ENCODE assay signal across 22 cellular contexts in genomic region chr9:8871396-8871795, GRCh38.
DNase-seq lines count a peak whose midpoint lies in the region; ATAC-seq and TF ChIP-seq lines count a peak whose summit lies in the region.
"Had no signal": no experiment of that assay in that cellular context is flagged by ENCODE, and none has a peak within 500 bp of the region (broad histone marks: within the 10 kb centered on the region; RNA-seq: fewer than 3 reads in every experiment).

No MANE protein-coding gene starts in this region.

- H4K20me1 ChIP-seq in H9 (ENCODE audit: control insufficient read depth, insufficient read depth, insufficient read length) = no peaks in the 10 kb centered on the region
- H4K20me1 ChIP-seq: BLaER1 treated with 17β-estradiol and CSF1 and Interleukin-3, amounts not matched to agents 10 nM and 100 nM had no signal

- H3K36me3 ChIP-seq in right atrium auricular region = no peaks in the 10 kb centered on the region
- H3K36me3 ChIP-seq in right lobe of liver = no peaks in the 10 kb centered on the region
- H3K36me3 ChIP-seq: BLaER1 treated with 17β-estradiol and CSF1 and Interleukin-3, amounts not matched to agents 10 nM and 100 nM had no signal

- no peak overlapping the region for H2AK5ac ChIP-seq in H9 (ENCODE audit: insufficient read length, low read length)

- TF ChIP-seq CTCF in right atrium auricular region (IDR thresholded peaks at IDR 0.05) (no peak), right lobe of liver (IDR thresholded peaks at IDR 0.05) (no peak), H9 (conservative IDR thresholded peaks at IDR 0.05) (no peak)

- H3K23me2 ChIP-seq in H9 (ENCODE audit: insufficient read length, low read depth, low read length, poor library complexity, severe bottlenecking) = no peaks in the 10 kb centered on the region

- no peaks in the 10 kb centered on the region; a peak in 1 of 5 replicates for H3K9me3 Mint-ChIP-seq in H9
- H3K9me3 Mint-ChIP-seq: CD8-positive, alpha-beta T cell had no signal

- H3K27me3 ChIP-seq in right atrium auricular region = no peaks in the 10 kb centered on the region
- H3K27me3 ChIP-seq in right lobe of liver = no peaks in the 10 kb centered on the region
- no peaks in the 10 kb centered on the region for H3K27me3 ChIP-seq in H9 (ENCODE audit: insufficient read depth, low read length)
- H3K27me3 ChIP-seq: BLaER1 treated with 17β-estradiol and CSF1 and Interleukin-3, amounts not matched to agents 10 nM and 100 nM had no signal

- no peak overlapping the region for H3K56ac ChIP-seq in H9 (ENCODE audit: insufficient read length, low read depth, low read length)

- H2AFZ ChIP-seq in H9 (ENCODE audit: low read length) = no peak overlapping the region

- no peak overlapping the region for H3K23ac ChIP-seq in H9 (ENCODE audit: insufficient read length, low read depth, low read length)

- H3K14ac ChIP-seq in H9 (ENCODE audit: insufficient read depth, low read length) = no peak overlapping the region

- H3K9me3 ChIP-seq in right atrium auricular region = no peaks in the 10 kb centered on the region
- no peaks in the 10 kb centered on the region for H3K9me3 ChIP-seq in right lobe of liver
- no peaks in the 10 kb centered on the region for H3K9me3 ChIP-seq in H9 (ENCODE audit: control insufficient read depth, low read depth, low read length)
- H3K9me3 ChIP-seq: BLaER1 treated with 17β-estradiol and CSF1 and Interleukin-3, amounts not matched to agents 10 nM and 100 nM had no signal

- no peak overlapping the region for H3K4ac ChIP-seq in H9 (ENCODE audit: low read depth, low read length)

- no peaks in the 10 kb centered on the region for H3K79me2 ChIP-seq in H9 (ENCODE audit: insufficient read depth, low read length)

- H4K8ac ChIP-seq in H9 (replicated peaks; ENCODE audit: insufficient read length, low read depth, low read length) = no peak overlapping the region

- no peak overlapping the region for H3K4me3 Mint-ChIP-seq in H9
- H3K4me3 Mint-ChIP-seq: CD8-positive, alpha-beta T cell; HFFc6 had no signal

- H2BK12ac ChIP-seq in H9 (ENCODE audit: insufficient read length, low read depth, low read length) = no peak overlapping the region

- DNase-seq in Right ventricle myocardium inferior (ENCODE audit: missing footprints) = no peak
- no peak for DNase-seq in right atrium auricular region (ENCODE audit: low spot score)
- no peak for DNase-seq in caudate nucleus (lab: John Stamatoyannopoulos, UW)
- no peak for DNase-seq in right lobe of liver
- DNase-seq in NCI-H1436 treated with DMSO at 0.1 percent for 48 hours (lab: John Stamatoyannopoulos, UW) = no peak
- no peak for DNase-seq in H9
- DNase-seq: 8988T; CD8-positive, alpha-beta T cell; DND-41; H7; HFFc6; KBM-7; MM.1S; NCI-H1048; NCI-H1417 treated with DMSO at 0.1 percent for 48 hours; NCI-H1930; NCI-H510A treated with DMSO at 0.1 percent for 48 hours; NCI-H748 treated with DMSO at 0.1 percent for 48 hours had no signal

- H3K36me3 Mint-ChIP-seq in H9 (ENCODE audit: insufficient read depth in 1 of 3, low read depth in 3 of 3) = no peaks in the 10 kb centered on the region
- H3K36me3 Mint-ChIP-seq: CD8-positive, alpha-beta T cell had no signal

- H3K27ac ChIP-seq in right atrium auricular region = no peak overlapping the region
- H3K27ac ChIP-seq in caudate nucleus (ENCODE audit: low read depth, low read length) = peak overlapping the region; percentile 88
- no peak overlapping the region for H3K27ac ChIP-seq in right lobe of liver
- H3K27ac ChIP-seq in temporal lobe (ENCODE audit: low read depth, low read length) = peak overlapping the region; percentile 88
- H3K27ac ChIP-seq in H9 (ENCODE audit: insufficient read length, low read depth, low read length) = no peak overlapping the region
- H3K27ac ChIP-seq: BLaER1 treated with 17β-estradiol and CSF1 and Interleukin-3, amounts not matched to agents 10 nM and 100 nM; HL-60 had no signal

- intact Hi-C loops in Right ventricle myocardium inferior (cut with DNase I) (no loop called here), right lobe of liver (cut with DNase I) (no loop called here)

- H3K4me3 ChIP-seq in right atrium auricular region = no peak overlapping the region
- H3K4me3 ChIP-seq in right lobe of liver = peak overlapping the region in 2 of 3 donors; percentile 15 to 46
- H3K4me3 ChIP-seq: BLaER1 treated with 17β-estradiol and CSF1 and Interleukin-3, amounts not matched to agents 10 nM and 100 nM; GM12878 had no signal

- H2BK120ac ChIP-seq in H9 (ENCODE audit: low read depth, low read length, poor library complexity, severe bottlenecking) = no peak overlapping the region

- no peak overlapping the region for H3K27ac Mint-ChIP-seq in H9
- H3K27ac Mint-ChIP-seq: CD8-positive, alpha-beta T cell; HFFc6 had no signal

- WGBS in right lobe of liver (ENCODE audit: insufficient coverage, low coverage, low lambda C conversion rate, missing lambda C conversion rate) = 27% methylated on average over 1 of the region's 1 CpG
- WGBS in H9 (ENCODE audit: extremely low coverage, insufficient read length, low lambda C conversion rate) = no CpG with 5 or more reads among the region's 1 CpG

- no peak overlapping the region for H4K5ac ChIP-seq in H9 (ENCODE audit: insufficient read length, low read depth, low read length)

- TF ChIP-seq POLR2A in right lobe of liver (IDR thresholded peaks at IDR 0.05) = no peak

- H3K18ac ChIP-seq in H9 (ENCODE audit: insufficient read length, low read depth, low read length) = no peak overlapping the region

- H2BK20ac ChIP-seq in H9 (ENCODE audit: low read depth, low read length, poor library complexity, severe bottlenecking) = no peak overlapping the region

- no peaks in the 10 kb centered on the region for H3K79me1 ChIP-seq in H9 (ENCODE audit: insufficient read depth, low read depth, low read length, poor library complexity, severe bottlenecking)

- H2BK15ac ChIP-seq in H9 (ENCODE audit: low read depth, low read length) = no peak overlapping the region

- no peak overlapping the region for H3T11ph ChIP-seq in H9 (ENCODE audit: low read length)

- no peak overlapping the region for H2BK5ac ChIP-seq in H9 (ENCODE audit: insufficient read length, low read length)

- H3K27me3 Mint-ChIP-seq in H9 (ENCODE audit: low read depth) = no peaks in the 10 kb centered on the region

- no peak overlapping the region for H4K91ac ChIP-seq in H9 (ENCODE audit: insufficient read length, low read depth, low read length)

- H3K4me1 ChIP-seq in right atrium auricular region = peaks cover 0 to 5% of the 10 kb centered on the region in 2 donors
- peaks cover 0 to 6% (median 0%) of the 10 kb centered on the region in 4 donors for H3K4me1 ChIP-seq in right lobe of liver
- no peaks in the 10 kb centered on the region for H3K4me1 ChIP-seq in H9 (ENCODE audit: insufficient read depth, low read length)
- H3K4me1 ChIP-seq: BLaER1 treated with 17β-estradiol and CSF1 and Interleukin-3, amounts not matched to agents 10 nM and 100 nM had no signal

- no peak overlapping the region for H3K4me2 ChIP-seq in H9 (ENCODE audit: insufficient read depth, insufficient read length, low read length)
- H3K4me2 ChIP-seq: BLaER1 treated with 17β-estradiol and CSF1 and Interleukin-3, amounts not matched to agents 10 nM and 100 nM had no signal

- peaks cover 21 to 23% of the 10 kb centered on the region in 2 experiments for H3K4me1 Mint-ChIP-seq in H9

- H3K9ac ChIP-seq in H9 (ENCODE audit: extremely low read depth, insufficient read length, low read length) = no peak overlapping the region
- H3K9ac ChIP-seq: BLaER1 treated with 17β-estradiol and CSF1 and Interleukin-3, amounts not matched to agents 10 nM and 100 nM had no signal

- ATAC-seq in Right ventricle myocardium inferior (peak; percentile 47), right lobe of liver (no peak)
- ATAC-seq: CD8-positive, alpha-beta T cell; GM12878 had no signal

Comparison
In these comparisons a context has a peak if more than half of its experiments do, and no peak if none do; other contexts are left out.
1. H3K27ac ChIP-seq: peak in caudate nucleus (single experiment) and temporal lobe (single experiment); none in right atrium auricular region (0 of 2), right lobe of liver (0 of 3) and H9 (single experiment).
2. H3K4me3 ChIP-seq: peak in right lobe of liver (2 of 3); none in right atrium auricular region (0 of 2).